Comparison of ENCODE assay signal across 8 cellular contexts in the genomic region with DNA sequence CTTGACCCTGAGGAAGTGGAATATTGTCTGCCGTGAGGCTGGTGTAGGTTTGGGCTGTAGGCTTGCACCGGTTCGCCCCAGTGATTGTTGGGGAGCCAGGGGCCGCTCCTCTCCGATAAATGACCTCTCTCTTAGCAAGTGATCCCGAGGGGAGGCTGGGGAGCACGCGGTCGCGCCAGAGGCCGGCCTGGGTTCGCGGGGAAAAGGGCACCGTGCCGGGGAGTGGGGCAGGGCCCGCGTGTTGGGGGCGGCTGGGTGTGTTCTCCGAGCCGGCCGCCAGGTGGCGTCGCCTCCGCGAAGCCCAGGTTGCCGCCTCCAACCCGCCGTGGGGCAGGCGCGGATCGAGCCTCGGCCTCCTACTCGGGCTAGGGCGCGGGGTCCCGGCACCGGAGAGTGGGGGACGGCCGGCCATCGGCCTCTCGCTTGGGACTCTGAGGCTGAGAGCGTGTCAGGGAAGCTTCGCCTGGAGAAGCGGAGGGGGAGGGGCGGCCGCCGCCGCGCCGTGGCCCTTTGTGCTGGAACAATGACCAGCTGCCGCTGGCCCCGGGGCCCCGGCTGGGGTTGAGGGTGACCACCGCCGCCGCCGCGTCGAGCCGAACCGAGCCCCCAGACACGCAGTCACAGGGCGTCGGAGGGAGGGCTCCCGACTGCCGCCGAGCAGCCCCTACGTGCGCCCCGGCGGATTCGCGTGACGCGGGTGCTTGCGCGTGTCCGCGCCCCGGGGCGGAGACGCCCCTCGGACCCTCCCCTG. TPM values are rescaled to one million over a fixed set of nuclear protein-coding genes. Genes with fewer than 3 reads are reported as not detected.
DNase-seq lines count a peak whose midpoint lies in the region; ATAC-seq and TF ChIP-seq lines count a peak whose summit lies in the region.

No MANE protein-coding gene starts in this region.

- H3K36me3 ChIP-seq in heart left ventricle (peaks cover 0 to 20% (median 17%) of the 10 kb centered on the region in 9 donors), upper lobe of left lung (peaks cover 3 to 19% (median 12%) of the 10 kb centered on the region in 4 donors)

- TF ChIP-seq POLR2A in heart left ventricle (IDR thresholded peaks at IDR 0.05) (peak; percentile 60 to 96), upper lobe of left lung (IDR thresholded peaks at IDR 0.05) (peak in 3 of 4 donors; percentile 78 to 91 (median 85))

- peak; percentile 21 for DNase-seq in DMS114 treated with DMSO at 0.1 percent for 48 hours (lab: John Stamatoyannopoulos, UW; ENCODE audit: unreplicated experiment)
- peak; percentile 97 for DNase-seq in GM20000 (ENCODE audit: low spot score)
- DNase-seq in HuH-7.5 (ENCODE audit: low spot score): peak; percentile 95
- peak; percentile 8 for DNase-seq in SKM-1 (lab: John Stamatoyannopoulos, UW; ENCODE audit: unreplicated experiment)
- peak; percentile 52 for DNase-seq in activated naive CD8-positive, alpha-beta T cell treated with anti-CD3 and anti-CD28 coated beads, Interleukin-2, amount 50 U/mL, for 16 hours (ENCODE audit: low read depth, low spot score)
- peak; percentile 87 to 93 (median 89) for DNase-seq in heart left ventricle
- DNase-seq in pons (ENCODE audit: low spot score): peak; percentile 74
- peak; percentile 85 to 97 for DNase-seq in upper lobe of left lung

- H3K4me3 ChIP-seq in heart left ventricle (peak overlapping the region; percentile 62 to 99 (median 89)), upper lobe of left lung (peak overlapping the region; percentile 62 to 82 (median 77))

- ATAC-seq in heart left ventricle (peak; percentile 17 to 75 (median 62)), upper lobe of left lung (ENCODE audit: low FRiP score in 2 of 2) (peak; percentile 82 to 90)

- H3K4me1 ChIP-seq in heart left ventricle (peaks cover 8 to 66% (median 49%) of the 10 kb centered on the region in 12 donors), upper lobe of left lung (peaks cover 44 to 62% (median 51%) of the 10 kb centered on the region in 4 donors)

- H3K27me3 ChIP-seq in heart left ventricle (no peaks in the 10 kb centered on the region), upper lobe of left lung (no peaks in the 10 kb centered on the region)

- TF ChIP-seq CTCF in GM20000 (IDR thresholded peaks at IDR 0.05; ENCODE audit: extremely low read depth, missing control alignments) (peak; percentile 69), heart left ventricle (IDR thresholded peaks at IDR 0.05) (peak; percentile 92 to 99 (median 97)), upper lobe of left lung (IDR thresholded peaks at IDR 0.05) (peak; percentile 97 to 99 (median 99))

- H3K9me3 ChIP-seq in heart left ventricle (no peaks in the 10 kb centered on the region), upper lobe of left lung (no peaks in the 10 kb centered on the region)

- intact Hi-C loops in heart left ventricle (cut with DNase I): loop anchor here in 6 of 10 donors (1.0 to 10.0 kb wide), 6 partner anchors 14 to 68 kb away; a partner anchor contains a TSS

- 0 to 1% (median 1%) methylated on average over 8 to 83 of the region's 83 CpGs for WGBS in heart left ventricle, 4 donors
- WGBS in upper lobe of left lung, 2 donors: 0% methylated on average over 26 to 29 of the region's 83 CpGs

- H3K27ac ChIP-seq in heart left ventricle (peak overlapping the region; percentile 93 to 100 (median 100)), upper lobe of left lung (peak overlapping the region; percentile 95 to 100 (median 98))

- peak in 1 of 4 donors; percentile 22 for TF ChIP-seq EP300 in upper lobe of left lung (IDR thresholded peaks at IDR 0.05)

RNA-seq across cellular contexts. Expression of a gene that starts 0.4 kb away (rescaled TPM):
- total RNA-seq in heart left ventricle: 10 to 100 TPM; 33.7 to 93.0 (median 40.6) TPM
- polyA plus RNA-seq in heart left ventricle: 10 to 100 TPM; 45.5 to 61.9 TPM
- 100 to 1,000 TPM in 2 of 6 donors, 10 to 100 TPM in 4; 42.5 to 105 (median 60.1) TPM for total RNA-seq in upper lobe of left lung

RNA-seq across cellular contexts. Expression of a gene that starts 11.8 kb away (rescaled TPM):
- total RNA-seq in heart left ventricle: 1 to 10 TPM; 4.7 to 7.6 (median 5.8) TPM
- 1 to 10 TPM; 4.8 to 9.5 TPM for polyA plus RNA-seq in heart left ventricle
- 1 to 10 TPM; 2.6 to 9.1 (median 5.8) TPM for total RNA-seq in upper lobe of left lung

RNA-seq across cellular contexts. Expression of a gene that starts 11.9 kb away (rescaled TPM):
- 100 to 1,000 TPM in 1 of 9 donors, 10 to 100 TPM in 8; 44.8 to 108 (median 55.9) TPM for total RNA-seq in heart left ventricle
- polyA plus RNA-seq in heart left ventricle: 100 to 1,000 TPM in 1 of 2 donors, 10 to 100 TPM in 1; 82.2 to 113 TPM
- 10 to 100 TPM; 40.2 to 72.1 (median 63.5) TPM for total RNA-seq in upper lobe of left lung

RNA-seq across cellular contexts. Expression of a gene that starts 29.9 kb away (rescaled TPM):
- total RNA-seq in heart left ventricle (1 to 10 TPM in 5 of 9 donors, under 1 TPM in 4; 0.53 to 1.8 (median 1.1) TPM), upper lobe of left lung (10 to 100 TPM in 2 of 6 donors, 1 to 10 TPM in 4; 5.4 to 20.4 (median 8.5) TPM)
- under 1 TPM; 0.22 to 0.88 TPM for polyA plus RNA-seq in heart left ventricle

RNA-seq across cellular contexts. Expression of a gene that starts 31.8 kb away (rescaled TPM):
- total RNA-seq in heart left ventricle (under 1 TPM in 8 of 9 donors, not detected in 1; 0.09 to 0.97 (median 0.35) TPM), upper lobe of left lung (1 to 10 TPM in 5 of 6 donors, under 1 TPM in 1; 0.39 to 2.4 (median 1.7) TPM)
- polyA plus RNA-seq in heart left ventricle: under 1 TPM; 0.15 to 0.27 TPM

Comparison
In these comparisons a context has a peak if more than half of its experiments do, and no peak if none do; other contexts are left out.
1. Peak in every context shown above with its lines: DNase-seq, ATAC-seq, H3K4me3 ChIP-seq and H3K27ac ChIP-seq.
2. DNase-seq: peak in every context shown above with its lines; median percentile 97 in GM20000; 95 in HuH-7.5; 91 in upper lobe of left lung; 89 in heart left ventricle; 74 in pons; 52 in activated naive CD8-positive, alpha-beta T cell treated with anti-CD3 and anti-CD28 coated beads, Interleukin-2, amount 50 U/mL, for 16 hours; 21 in DMS114 treated with DMSO at 0.1 percent for 48 hours; 8 in SKM-1.